1 cellular context compared by ENCODE assay signal in the genomic region with DNA sequence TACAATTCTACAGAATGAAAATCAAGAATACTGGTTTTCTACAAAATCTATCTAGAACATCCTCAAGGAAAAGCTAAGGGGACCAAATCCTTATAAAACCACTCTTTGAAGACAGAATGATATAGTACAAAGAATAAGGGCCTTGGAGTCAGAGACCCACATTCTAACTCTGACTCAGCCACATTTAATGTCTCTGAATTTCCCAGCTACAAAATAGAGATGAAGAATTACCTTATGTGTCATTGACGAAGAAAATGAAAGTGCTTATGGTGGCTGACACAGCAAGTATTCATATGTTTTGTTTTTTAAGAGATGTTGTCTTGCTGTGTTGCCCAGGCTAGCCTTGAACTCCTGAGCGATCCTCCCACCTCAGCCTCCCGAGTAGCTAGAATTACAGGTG.
TF ChIP-seq lines count a peak whose summit lies in the region.

No MANE protein-coding gene starts in this region.

TF ChIP-seq in SK-N-SH, 30 proteins besides CTCF, POLR2A, EP300 and RAD21 (continued from another document):
- TF ChIP-seq, protein P1, sequence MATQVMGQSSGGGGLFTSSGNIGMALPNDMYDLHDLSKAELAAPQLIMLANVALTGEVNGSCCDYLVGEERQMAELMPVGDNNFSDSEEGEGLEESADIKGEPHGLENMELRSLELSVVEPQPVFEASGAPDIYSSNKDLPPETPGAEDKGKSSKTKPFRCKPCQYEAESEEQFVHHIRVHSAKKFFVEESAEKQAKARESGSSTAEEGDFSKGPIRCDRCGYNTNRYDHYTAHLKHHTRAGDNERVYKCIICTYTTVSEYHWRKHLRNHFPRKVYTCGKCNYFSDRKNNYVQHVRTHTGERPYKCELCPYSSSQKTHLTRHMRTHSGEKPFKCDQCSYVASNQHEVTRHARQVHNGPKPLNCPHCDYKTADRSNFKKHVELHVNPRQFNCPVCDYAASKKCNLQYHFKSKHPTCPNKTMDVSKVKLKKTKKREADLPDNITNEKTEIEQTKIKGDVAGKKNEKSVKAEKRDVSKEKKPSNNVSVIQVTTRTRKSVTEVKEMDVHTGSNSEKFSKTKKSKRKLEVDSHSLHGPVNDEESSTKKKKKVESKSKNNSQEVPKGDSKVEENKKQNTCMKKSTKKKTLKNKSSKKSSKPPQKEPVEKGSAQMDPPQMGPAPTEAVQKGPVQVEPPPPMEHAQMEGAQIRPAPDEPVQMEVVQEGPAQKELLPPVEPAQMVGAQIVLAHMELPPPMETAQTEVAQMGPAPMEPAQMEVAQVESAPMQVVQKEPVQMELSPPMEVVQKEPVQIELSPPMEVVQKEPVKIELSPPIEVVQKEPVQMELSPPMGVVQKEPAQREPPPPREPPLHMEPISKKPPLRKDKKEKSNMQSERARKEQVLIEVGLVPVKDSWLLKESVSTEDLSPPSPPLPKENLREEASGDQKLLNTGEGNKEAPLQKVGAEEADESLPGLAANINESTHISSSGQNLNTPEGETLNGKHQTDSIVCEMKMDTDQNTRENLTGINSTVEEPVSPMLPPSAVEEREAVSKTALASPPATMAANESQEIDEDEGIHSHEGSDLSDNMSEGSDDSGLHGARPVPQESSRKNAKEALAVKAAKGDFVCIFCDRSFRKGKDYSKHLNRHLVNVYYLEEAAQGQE (IDR thresholded peaks at IDR 0.05; ENCODE audit: low read depth, low read length): no peak
- TF ChIP-seq JUND (IDR thresholded peaks at IDR 0.05) (no peak), SIN3A (IDR thresholded peaks at IDR 0.05; ENCODE audit: borderline replicate concordance, low read depth, low read length) (no peak), FOSL2 (IDR thresholded peaks at IDR 0.05; ENCODE audit: borderline replicate concordance, low read depth) (no peak), MXI1 (IDR thresholded peaks at IDR 0.05; ENCODE audit: low read depth, low read length) (no peak), CHD2 (IDR thresholded peaks at IDR 0.05; ENCODE audit: low read length, partially characterized antibody) (no peak), GABPA (IDR thresholded peaks at IDR 0.05; ENCODE audit: low read depth) (no peak), MAX (IDR thresholded peaks at IDR 0.05; ENCODE audit: low read depth) (no peak), SMC3 (IDR thresholded peaks at IDR 0.05; ENCODE audit: low read depth, low read length) (no peak)
- TF ChIP-seq, protein P2, sequence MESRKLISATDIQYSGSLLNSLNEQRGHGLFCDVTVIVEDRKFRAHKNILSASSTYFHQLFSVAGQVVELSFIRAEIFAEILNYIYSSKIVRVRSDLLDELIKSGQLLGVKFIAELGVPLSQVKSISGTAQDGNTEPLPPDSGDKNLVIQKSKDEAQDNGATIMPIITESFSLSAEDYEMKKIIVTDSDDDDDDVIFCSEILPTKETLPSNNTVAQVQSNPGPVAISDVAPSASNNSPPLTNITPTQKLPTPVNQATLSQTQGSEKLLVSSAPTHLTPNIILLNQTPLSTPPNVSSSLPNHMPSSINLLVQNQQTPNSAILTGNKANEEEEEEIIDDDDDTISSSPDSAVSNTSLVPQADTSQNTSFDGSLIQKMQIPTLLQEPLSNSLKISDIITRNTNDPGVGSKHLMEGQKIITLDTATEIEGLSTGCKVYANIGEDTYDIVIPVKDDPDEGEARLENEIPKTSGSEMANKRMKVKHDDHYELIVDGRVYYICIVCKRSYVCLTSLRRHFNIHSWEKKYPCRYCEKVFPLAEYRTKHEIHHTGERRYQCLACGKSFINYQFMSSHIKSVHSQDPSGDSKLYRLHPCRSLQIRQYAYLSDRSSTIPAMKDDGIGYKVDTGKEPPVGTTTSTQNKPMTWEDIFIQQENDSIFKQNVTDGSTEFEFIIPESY (IDR thresholded peaks at IDR 0.05; ENCODE audit: borderline replicate concordance, low read depth): no peak
- TF ChIP-seq, protein P3, sequence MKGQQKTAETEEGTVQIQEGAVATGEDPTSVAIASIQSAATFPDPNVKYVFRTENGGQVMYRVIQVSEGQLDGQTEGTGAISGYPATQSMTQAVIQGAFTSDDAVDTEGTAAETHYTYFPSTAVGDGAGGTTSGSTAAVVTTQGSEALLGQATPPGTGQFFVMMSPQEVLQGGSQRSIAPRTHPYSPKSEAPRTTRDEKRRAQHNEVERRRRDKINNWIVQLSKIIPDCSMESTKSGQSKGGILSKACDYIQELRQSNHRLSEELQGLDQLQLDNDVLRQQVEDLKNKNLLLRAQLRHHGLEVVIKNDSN (IDR thresholded peaks at IDR 0.05; ENCODE audit: borderline replicate concordance, low read depth): no peak
